Comparison of ENCODE assay signal across 18 cellular contexts in the genomic region with DNA sequence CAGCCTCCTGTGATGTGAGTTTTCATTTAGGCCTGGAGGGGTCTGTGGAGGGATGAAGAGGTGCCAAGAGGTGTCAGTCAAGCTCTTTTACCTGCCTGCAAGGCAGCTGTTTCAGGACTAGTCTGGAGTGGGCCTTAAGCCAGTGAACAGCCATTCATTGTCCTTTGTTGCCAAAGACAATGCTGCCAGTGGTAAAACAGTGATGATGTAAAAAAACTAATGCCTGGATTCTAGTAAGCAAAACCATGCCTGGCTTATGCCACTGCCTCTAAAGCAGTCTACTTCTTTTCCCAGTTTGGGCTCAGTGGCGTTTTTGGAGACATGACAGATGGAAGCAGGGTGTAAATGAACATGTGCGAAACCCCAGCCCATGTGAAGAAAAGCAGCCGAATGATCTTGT.
DNase-seq lines count a peak whose midpoint lies in the region; ATAC-seq and TF ChIP-seq lines count a peak whose summit lies in the region.
"Had no signal": no experiment of that assay in that cellular context is flagged by ENCODE, and none has a peak within 500 bp of the region (broad histone marks: within the 10 kb centered on the region; RNA-seq: fewer than 3 reads in every experiment).

No MANE protein-coding gene starts in this region.

- peak overlapping the region; percentile 63 for H2AFZ ChIP-seq in mammary epithelial cell (ENCODE audit: low read depth, low read length)

- DNase-seq in Calu3 (no peak), NCI-H345 treated with DMSO at 0.1 percent for 48 hours (lab: John Stamatoyannopoulos, UW; ENCODE audit: unreplicated experiment) (peak; percentile 44), mammary epithelial cell (no peak), T-cell (no peak)
- no peak for DNase-seq in activated CD4-positive, CD25-positive, alpha-beta regulatory T cell (lab: John Stamatoyannopoulos, UW)
- DNase-seq in activated CD4-positive, alpha-beta T cell treated with anti-CD3 and anti-CD28 coated beads, Interleukin-2, amount 50 U/mL, for 1 hour = no peak
- DNase-seq: CD4-positive, alpha-beta T cell; central memory CD4-positive, alpha-beta T cell; NCI-H1694; NCI-H526 treated with DMSO at 0.1 percent for 48 hours; stimulated activated CD4-positive, alpha-beta T cell treated with anti-CD3 and anti-CD28 coated beads, Interleukin-1b, Interleukin-23, amount 100 ng/mL, for 48 hours; WERI-Rb-1 had no signal

- H3K27ac Mint-ChIP-seq in Calu3 (ENCODE audit: unreplicated experiment) (peak overlapping the region; percentile 33), T-cell (no peak overlapping the region)
- H3K27ac Mint-ChIP-seq: activated T-helper 2 cell treated with anti-CD3 and anti-CD28 coated beads, Interferon-gamma antibody, Interleukin-2, Interleukin-4, amounts not matched to agents 10 μg/mL and 5 μg/mL and 100 μg/mL, durations not matched to agents 14 hours and 24 hours and 36 hours; CD4-positive, alpha-beta T cell; natural killer cell treated with Interleukin-12 subunit alpha and Interleukin-12 subunit beta and Interleukin-15 and Interleukin-18, amount 100 ng/mL, for 72 hours had no signal

- dilution Hi-C loops in mammary epithelial cell (cut with HindIII; ENCODE audit: low sequenced_read_pairs) = loop anchor here (5.0 kb wide), 1 partner anchor 51 kb away; no protein-coding TSS in a partner anchor

- POLR2A ChIA-PET in T-cell (lab: Charles Lee) = no interaction called here

- H3K36me3 ChIP-seq in mammary epithelial cell (ENCODE audit: insufficient read depth, low read length) (no peaks in the 10 kb centered on the region), mesodermal cell (ENCODE audit: control insufficient read depth, insufficient read depth, low read length) (no peaks in the 10 kb centered on the region)
- H3K36me3 ChIP-seq: gastrocnemius medialis, right atrium auricular region, WERI-Rb-1 had no signal

- no peaks in the 10 kb centered on the region for H3K27me3 ChIP-seq in mammary epithelial cell (ENCODE audit: insufficient read depth, low read length)
- H3K27me3 ChIP-seq: gastrocnemius medialis, right atrium auricular region had no signal

- peak overlapping the region; percentile 46 for H3K9ac ChIP-seq in mammary epithelial cell (ENCODE audit: insufficient read depth, low read length)

- H3K9me3 Mint-ChIP-seq in Calu3 (ENCODE audit: low read depth, unreplicated experiment) = no peaks in the 10 kb centered on the region
- no peaks in the 10 kb centered on the region for H3K9me3 Mint-ChIP-seq in T-cell
- H3K9me3 Mint-ChIP-seq: activated T-helper 2 cell treated with anti-CD3 and anti-CD28 coated beads, Interferon-gamma antibody, Interleukin-2, Interleukin-4, amounts not matched to agents 10 μg/mL and 5 μg/mL and 100 μg/mL, durations not matched to agents 14 hours and 24 hours and 36 hours; CD4-positive, alpha-beta T cell; natural killer cell treated with Interleukin-12 subunit alpha and Interleukin-12 subunit beta and Interleukin-15 and Interleukin-18, amount 100 ng/mL, for 72 hours had no signal

- in situ Hi-C loops in mammary epithelial cell (cut with MboI; ENCODE audit: low sequenced_read_pairs in 2 of 2) = no loop called here

- intact Hi-C loops in Calu3 (cut with micrococcal nuclease; ENCODE audit: unreplicated experiment) (no loop called here), mammary epithelial cell (cut with micrococcal nuclease) (no loop called here)

- H3K9me3 ChIP-seq in mammary epithelial cell (replicated peaks; ENCODE audit: insufficient read depth, low read length) (no peaks in the 10 kb centered on the region), mesodermal cell (ENCODE audit: control insufficient read depth, low read length) (no peaks in the 10 kb centered on the region)
- H3K9me3 ChIP-seq: gastrocnemius medialis, right atrium auricular region had no signal

- no TSS peak for BruUV-seq in Calu3 (replicated peaks; lab: Mats Ljungman, UMichigan)
- no TSS peak for BruUV-seq in mammary epithelial cell (replicated peaks; lab: Mats Ljungman, UMichigan)

- H3K36me3 Mint-ChIP-seq in Calu3 (ENCODE audit: insufficient read depth, unreplicated experiment) (no peaks in the 10 kb centered on the region), T-cell (no peaks in the 10 kb centered on the region)
- H3K36me3 Mint-ChIP-seq: natural killer cell treated with Interleukin-12 subunit alpha and Interleukin-12 subunit beta and Interleukin-15 and Interleukin-18, amount 100 ng/mL, for 72 hours had no signal

- peaks cover 16% of the 10 kb centered on the region for H3K27me3 Mint-ChIP-seq in Calu3 (ENCODE audit: unreplicated experiment)
- H3K27me3 Mint-ChIP-seq in T-cell = peaks cover 5 to 9% of the 10 kb centered on the region in 2 donors
- H3K27me3 Mint-ChIP-seq: CD4-positive, alpha-beta T cell had no signal

- H3K4me2 ChIP-seq in mammary epithelial cell (ENCODE audit: insufficient read depth, low read depth, low read length) = peak overlapping the region; percentile 38

- H3K4me1 ChIP-seq in mammary epithelial cell (ENCODE audit: insufficient read depth, low read length) (peaks cover 34% of the 10 kb centered on the region), mesodermal cell (ENCODE audit: control insufficient read depth, insufficient read depth, low read length, poor library complexity, severe bottlenecking) (peaks cover 20% of the 10 kb centered on the region)

- H3K4me1 Mint-ChIP-seq in Calu3 (ENCODE audit: low read depth, unreplicated experiment) = no peaks in the 10 kb centered on the region
- no peaks in the 10 kb centered on the region for H3K4me1 Mint-ChIP-seq in T-cell

- ATAC-seq in T-cell (replicated peaks in 1 of 4) (no peak), HG03039 (IDR thresholded peaks at IDR 0.05; ENCODE audit: unreplicated experiment) (no peak)
- ATAC-seq: natural killer cell treated with Interleukin-12 subunit alpha and Interleukin-12 subunit beta and Interleukin-15 and Interleukin-18, amount 100 ng/mL, for 72 hours had no signal

- H4K20me1 ChIP-seq in mammary epithelial cell (ENCODE audit: insufficient read depth, low read length) = no peaks in the 10 kb centered on the region

- no peaks in the 10 kb centered on the region for H3K79me2 ChIP-seq in mammary epithelial cell (ENCODE audit: insufficient read depth, low read length)

- CTCF ChIA-PET in Calu3 (lab: Charles Lee) (interaction anchor here (0.5 to 0.7 kb wide), 2 partner anchors 70 to 461 kb away, joined by 3 read pairs; no protein-coding TSS in a partner anchor), mammary epithelial cell (lab: Charles Lee; ENCODE audit: low non-redundant PET) (no interaction called here), T-cell (lab: Charles Lee) (no interaction called here)

- H3K27ac ChIP-seq in mammary epithelial cell (ENCODE audit: insufficient read depth, low read depth, low read length) (peak overlapping the region; percentile 91), mesodermal cell (ENCODE audit: low read depth, low read length, severe bottlenecking) (peak overlapping the region; percentile 73)
- H3K27ac ChIP-seq: gastrocnemius medialis, right atrium auricular region, WERI-Rb-1 had no signal

- no peak overlapping the region for H3K4me3 Mint-ChIP-seq in Calu3 (ENCODE audit: low read depth, unreplicated experiment)
- H3K4me3 Mint-ChIP-seq in T-cell = no peak overlapping the region
- H3K4me3 Mint-ChIP-seq: CD4-positive, alpha-beta T cell; natural killer cell treated with Interleukin-12 subunit alpha and Interleukin-12 subunit beta and Interleukin-15 and Interleukin-18, amount 100 ng/mL, for 72 hours had no signal

- 87% methylated on average over 3 of the region's 3 CpGs for WGBS in mammary epithelial cell (ENCODE audit: low coverage, missing lambda C conversion rate)
- 83% methylated on average over 2 of the region's 3 CpGs; no CpG with 5 or more reads in 1 of the 2 experiments for WGBS in mesodermal cell (ENCODE audit: insufficient coverage in 2 of 2), 2 experiments

- H3K4me3 ChIP-seq in mammary epithelial cell (replicated peaks in 1 of 3; ENCODE audit: insufficient read depth in 1 of 3, low read depth in 2 of 3, low read length in 3 of 3) (no peak overlapping the region), mesodermal cell (ENCODE audit: extremely low read depth, insufficient read depth, low read length, poor library complexity, severe bottlenecking) (no peak overlapping the region)
- H3K4me3 ChIP-seq: gastrocnemius medialis, right atrium auricular region had no signal

- TF ChIP-seq CTCF in Calu3 (IDR thresholded peaks at IDR 0.05; ENCODE audit: unreplicated experiment) = no peak
- no peak for TF ChIP-seq CTCF in mammary epithelial cell (conservative IDR thresholded peaks at IDR 0.05 in 1 of 2, IDR thresholded peaks at IDR 0.05 in 1 of 2; ENCODE audit: extremely low read depth in 1 of 2, insufficient read depth in 1 of 2, low read depth in 1 of 2, low read length in 2 of 2)
